In the genomic region with DNA sequence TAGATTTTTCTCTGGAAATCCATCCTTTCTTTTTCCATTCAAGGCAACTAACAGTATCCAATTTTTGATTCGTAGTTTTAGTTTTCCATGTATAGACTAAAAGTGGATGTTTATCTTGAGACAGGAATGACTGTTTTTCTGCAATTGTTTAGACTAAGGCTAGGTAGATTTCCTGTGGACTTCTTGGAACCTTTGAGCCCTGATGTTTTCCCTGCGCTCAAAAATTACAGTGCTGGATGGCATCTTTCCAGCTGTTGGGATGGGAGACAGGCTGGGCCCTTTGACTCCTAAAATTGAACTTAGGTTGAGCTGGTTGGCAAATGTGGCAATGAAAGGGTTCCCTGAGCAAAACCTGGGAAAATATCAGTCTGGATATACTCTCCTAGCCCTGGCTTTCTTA, we compare ENCODE assay signal across 17 cellular contexts.
A peak's percentile ranks its signal among the peaks of the same experiment; 100 is the strongest.
DNase-seq lines count a peak whose midpoint lies in the region; ATAC-seq, FAIRE-seq and TF ChIP-seq lines count a peak whose summit lies in the region.
"Had no signal": no experiment of that assay in that cellular context is flagged by ENCODE, and none has a peak within 500 bp of the region (broad histone marks: within the 10 kb centered on the region; RNA-seq: fewer than 3 reads in every experiment).

No MANE protein-coding gene starts in this region.

- no peak for ATAC-seq in activated T-cell treated with anti-CD3 and anti-CD28 coated beads, Interleukin-2, amount 50 U/mL, for 72 hours (replicated peaks in 1 of 2)
- no peak for ATAC-seq in T-cell (replicated peaks in 1 of 4)
- ATAC-seq in stimulated activated memory B cell treated with anti-CD40 and anti-IgM and Interleukin-4, amounts not matched to agents 10 μg/mL and 1 μg/mL and 100 μg/mL, for 72 hours: no peak
- ATAC-seq: lower lobe of right lung, SK-N-SH treated with all-trans-retinoic acid at 6 μM for 48 hours had no signal

- no peaks in the 10 kb centered on the region for H3K27me3 ChIP-seq in endothelial cell of umbilical vein (ENCODE audit: control insufficient read depth in 2 of 2, insufficient read depth in 2 of 2, low read length in 2 of 2)
- H3K27me3 ChIP-seq: spleen had no signal

- H3K36me3 Mint-ChIP-seq in activated T-cell treated with anti-CD3 and anti-CD28 coated beads, Interleukin-2, amount 50 U/mL, for 24 hours (ENCODE audit: low read depth): peaks cover 52% of the 10 kb centered on the region
- H3K36me3 Mint-ChIP-seq in activated T-cell treated with anti-CD3 and anti-CD28 coated beads, Interleukin-2, amount 50 U/mL, for 72 hours (ENCODE audit: insufficient read depth in 2 of 2): peaks cover 12 to 23% of the 10 kb centered on the region in 2 donors
- H3K36me3 Mint-ChIP-seq in T-cell: peaks cover 27% of the 10 kb centered on the region
- H3K36me3 Mint-ChIP-seq in stimulated activated memory B cell treated with anti-CD40 and anti-IgM and Interleukin-4, amounts not matched to agents 10 μg/mL and 1 μg/mL and 100 μg/mL, for 72 hours: peaks cover 58% of the 10 kb centered on the region

- H3K9me1 ChIP-seq in endothelial cell of umbilical vein (replicated peaks; ENCODE audit: control insufficient read depth, extremely low read depth, insufficient read depth, low read length): no peaks in the 10 kb centered on the region

- intact Hi-C loops in endothelial cell of umbilical vein (cut with micrococcal nuclease): no loop called here

- no peak for FAIRE-seq in endothelial cell of umbilical vein (lab: Jason Lieb, UNC)
- FAIRE-seq: A204.1, GM19239 had no signal

- no peak for DNase-seq in activated T-cell treated with anti-CD3 and anti-CD28 coated beads, Interleukin-2, amount 50 U/mL, for 24 hours
- no peak for DNase-seq in activated T-cell treated with anti-CD3 and anti-CD28 coated beads, Interleukin-2, amount 50 U/mL, for 72 hours
- no peak for DNase-seq in T-cell
- DNase-seq in endothelial cell of umbilical vein (ENCODE audit: low read depth, low spot score): peak; percentile 53
- no peak for DNase-seq in cerebellar nuclear complex (lab: John Stamatoyannopoulos, UW)
- no peak for DNase-seq in stimulated activated CD4-positive, alpha-beta T cell treated with anti-CD3 and anti-CD28 coated beads, Interleukin-15, amount 100 ng/mL, for 24 hours
- no peak for DNase-seq in NCI-H2081 (lab: John Stamatoyannopoulos, UW)
- DNase-seq: activated T-cell treated with anti-CD3 and anti-CD28 coated beads, Interleukin-2, amount 50 U/mL, for 4 hours; lower lobe of right lung; NCI-H2081 treated with DMSO at 0.1 percent for 48 hours; NCI-H526; spleen had no signal

- H3K27ac Mint-ChIP-seq in activated T-cell treated with anti-CD3 and anti-CD28 coated beads, Interleukin-2, amount 50 U/mL, for 24 hours: peak overlapping the region; percentile 83
- H3K27ac Mint-ChIP-seq in activated T-cell treated with anti-CD3 and anti-CD28 coated beads, Interleukin-2, amount 50 U/mL, for 72 hours: no peak overlapping the region
- peak overlapping the region; percentile 43 to 89 for H3K27ac Mint-ChIP-seq in T-cell
- peak overlapping the region; percentile 79 for H3K27ac Mint-ChIP-seq in stimulated activated memory B cell treated with anti-CD40 and anti-IgM and Interleukin-4, amounts not matched to agents 10 μg/mL and 1 μg/mL and 100 μg/mL, for 72 hours

- dilution Hi-C loops in endothelial cell of umbilical vein (cut with MboI; ENCODE audit: extremely low pct_ligation_motif_present, low sequenced_read_pairs): no loop called here

- no peaks in the 10 kb centered on the region for H3K27me3 Mint-ChIP-seq in activated T-cell treated with anti-CD3 and anti-CD28 coated beads, Interleukin-2, amount 50 U/mL, for 24 hours
- no peaks in the 10 kb centered on the region for H3K27me3 Mint-ChIP-seq in activated T-cell treated with anti-CD3 and anti-CD28 coated beads, Interleukin-2, amount 50 U/mL, for 72 hours (ENCODE audit: low read depth)
- H3K27me3 Mint-ChIP-seq in T-cell: no peaks in the 10 kb centered on the region
- no peaks in the 10 kb centered on the region for H3K27me3 Mint-ChIP-seq in stimulated activated memory B cell treated with anti-CD40 and anti-IgM and Interleukin-4, amounts not matched to agents 10 μg/mL and 1 μg/mL and 100 μg/mL, for 72 hours
- H3K27me3 Mint-ChIP-seq: progenitor cell of endocrine pancreas had no signal

- no peak overlapping the region for H3K4me3 ChIP-seq in endothelial cell of umbilical vein (replicated peaks in 1 of 3; ENCODE audit: insufficient read depth in 1 of 3, low read depth in 1 of 3, low read length in 3 of 3)
- H3K4me3 ChIP-seq: lower lobe of right lung, spleen had no signal

- H2AFZ ChIP-seq in endothelial cell of umbilical vein (ENCODE audit: low read depth, low read length): no peak overlapping the region

- H3K9ac ChIP-seq in endothelial cell of umbilical vein (replicated peaks; ENCODE audit: extremely low read depth, insufficient read depth, low read length): no peak overlapping the region

- no peak for TF ChIP-seq CTCF in endothelial cell of umbilical vein (IDR thresholded peaks at IDR 0.05; ENCODE audit: extremely low read depth in 1 of 2, insufficient read depth in 1 of 2, low read depth in 1 of 2, low read length in 2 of 2)

- H3K4me3 Mint-ChIP-seq in activated T-cell treated with anti-CD3 and anti-CD28 coated beads, Interleukin-2, amount 50 U/mL, for 24 hours: no peak overlapping the region
- no peak overlapping the region for H3K4me3 Mint-ChIP-seq in activated T-cell treated with anti-CD3 and anti-CD28 coated beads, Interleukin-2, amount 50 U/mL, for 72 hours
- H3K4me3 Mint-ChIP-seq in T-cell: peak overlapping the region in 1 of 3 donors; percentile 67
- H3K4me3 Mint-ChIP-seq in stimulated activated memory B cell treated with anti-CD40 and anti-IgM and Interleukin-4, amounts not matched to agents 10 μg/mL and 1 μg/mL and 100 μg/mL, for 72 hours: no peak overlapping the region

- no peaks in the 10 kb centered on the region for H3K9me3 Mint-ChIP-seq in activated T-cell treated with anti-CD3 and anti-CD28 coated beads, Interleukin-2, amount 50 U/mL, for 24 hours
- H3K9me3 Mint-ChIP-seq in activated T-cell treated with anti-CD3 and anti-CD28 coated beads, Interleukin-2, amount 50 U/mL, for 72 hours: no peaks in the 10 kb centered on the region
- peaks cover 0 to 8% (median 0%) of the 10 kb centered on the region in 3 donors for H3K9me3 Mint-ChIP-seq in T-cell
- no peaks in the 10 kb centered on the region for H3K9me3 Mint-ChIP-seq in stimulated activated memory B cell treated with anti-CD40 and anti-IgM and Interleukin-4, amounts not matched to agents 10 μg/mL and 1 μg/mL and 100 μg/mL, for 72 hours

- peak overlapping the region; percentile 49 for H3K27ac ChIP-seq in endothelial cell of umbilical vein (ENCODE audit: insufficient read depth, low read depth, low read length)
- H3K27ac ChIP-seq: lower lobe of right lung had no signal

- peaks cover 93% of the 10 kb centered on the region for H3K4me1 Mint-ChIP-seq in activated T-cell treated with anti-CD3 and anti-CD28 coated beads, Interleukin-2, amount 50 U/mL, for 24 hours (ENCODE audit: low read depth)
- H3K4me1 Mint-ChIP-seq in activated T-cell treated with anti-CD3 and anti-CD28 coated beads, Interleukin-2, amount 50 U/mL, for 72 hours (ENCODE audit: low read depth): peaks cover 90% of the 10 kb centered on the region
- peaks cover 83 to 89% (median 84%) of the 10 kb centered on the region in 3 donors for H3K4me1 Mint-ChIP-seq in T-cell
- H3K4me1 Mint-ChIP-seq in stimulated activated memory B cell treated with anti-CD40 and anti-IgM and Interleukin-4, amounts not matched to agents 10 μg/mL and 1 μg/mL and 100 μg/mL, for 72 hours: peaks cover 66% of the 10 kb centered on the region

- CTCF ChIA-PET in T-cell (lab: Charles Lee): interaction anchor here in 1 of 2 donors (0.6 kb wide), 1 partner anchor 1358 kb away, joined by 3 read pairs; no protein-coding TSS in a partner anchor
- CTCF ChIA-PET in endothelial cell of umbilical vein (lab: Charles Lee): interaction anchor here (1.0 to 1.1 kb wide), 3 partner anchors 9 to 43 kb away, joined by 3 to 4 read pairs (median 3); no protein-coding TSS in a partner anchor

- POLR2A ChIA-PET in T-cell (lab: Charles Lee) (interaction anchor here in 1 of 2 donors (0.6 kb wide), 1 partner anchor 25 kb away, joined by 3 read pairs; no protein-coding TSS in a partner anchor), endothelial cell of umbilical vein (lab: Charles Lee) (no interaction called here)

- H3K79me2 ChIP-seq in endothelial cell of umbilical vein (ENCODE audit: control insufficient read depth, insufficient read depth, low read length): no peaks in the 10 kb centered on the region

- H3K4me1 ChIP-seq in endothelial cell of umbilical vein (ENCODE audit: control insufficient read depth, extremely low read depth, insufficient read depth, low read length): peaks cover 57% of the 10 kb centered on the region

- H3K9me3 ChIP-seq in endothelial cell of umbilical vein (replicated peaks; ENCODE audit: control insufficient read depth, insufficient read depth, low read length): no peaks in the 10 kb centered on the region
- H3K9me3 ChIP-seq: lower lobe of right lung, spleen had no signal

- TF ChIP-seq POLR2A in endothelial cell of umbilical vein (IDR thresholded peaks at IDR 0.05; ENCODE audit: low read depth, low read length): no peak

- no TSS peak for BruUV-seq in endothelial cell of umbilical vein (replicated peaks; lab: Mats Ljungman, UMichigan)

- H3K4me2 ChIP-seq in endothelial cell of umbilical vein (ENCODE audit: insufficient read depth, low read length): no peak overlapping the region

- no peaks in the 10 kb centered on the region for H3K36me3 ChIP-seq in endothelial cell of umbilical vein (ENCODE audit: control insufficient read depth in 2 of 2, extremely low read depth in 1 of 2, insufficient read depth in 2 of 2, low read length in 2 of 2)

- H4K20me1 ChIP-seq in endothelial cell of umbilical vein (replicated peaks; ENCODE audit: control insufficient read depth, extremely low read depth, insufficient read depth, low read length): no peaks in the 10 kb centered on the region

TF ChIP-seq in endothelial cell of umbilical vein, 7 proteins besides CTCF, POLR2A, EP300 and RAD21:
- TF ChIP-seq EZH2 (IDR thresholded peaks at IDR 0.05; ENCODE audit: borderline replicate concordance, low read depth, low read length, severe bottlenecking) (no peak), MYC (IDR thresholded peaks at IDR 0.05; ENCODE audit: low read depth, low read length) (no peak), POLR2AphosphoS5 (IDR thresholded peaks at IDR 0.05; ENCODE audit: insufficient read depth, low read depth, low read length) (no peak), FOS (IDR thresholded peaks at IDR 0.05; ENCODE audit: borderline replicate concordance, insufficient read depth, low read length) (no peak), JUN (IDR thresholded peaks at IDR 0.05; ENCODE audit: borderline replicate concordance, insufficient read depth, insufficient read length, low read depth) (no peak), MAX (IDR thresholded peaks at IDR 0.05; ENCODE audit: insufficient read depth, insufficient read length) (no peak), GATA2 (IDR thresholded peaks at IDR 0.05; ENCODE audit: insufficient read depth, insufficient read length, low read depth, low read length) (no peak)
